Comparison of ENCODE assay signal across 13 cellular contexts in the genomic region with DNA sequence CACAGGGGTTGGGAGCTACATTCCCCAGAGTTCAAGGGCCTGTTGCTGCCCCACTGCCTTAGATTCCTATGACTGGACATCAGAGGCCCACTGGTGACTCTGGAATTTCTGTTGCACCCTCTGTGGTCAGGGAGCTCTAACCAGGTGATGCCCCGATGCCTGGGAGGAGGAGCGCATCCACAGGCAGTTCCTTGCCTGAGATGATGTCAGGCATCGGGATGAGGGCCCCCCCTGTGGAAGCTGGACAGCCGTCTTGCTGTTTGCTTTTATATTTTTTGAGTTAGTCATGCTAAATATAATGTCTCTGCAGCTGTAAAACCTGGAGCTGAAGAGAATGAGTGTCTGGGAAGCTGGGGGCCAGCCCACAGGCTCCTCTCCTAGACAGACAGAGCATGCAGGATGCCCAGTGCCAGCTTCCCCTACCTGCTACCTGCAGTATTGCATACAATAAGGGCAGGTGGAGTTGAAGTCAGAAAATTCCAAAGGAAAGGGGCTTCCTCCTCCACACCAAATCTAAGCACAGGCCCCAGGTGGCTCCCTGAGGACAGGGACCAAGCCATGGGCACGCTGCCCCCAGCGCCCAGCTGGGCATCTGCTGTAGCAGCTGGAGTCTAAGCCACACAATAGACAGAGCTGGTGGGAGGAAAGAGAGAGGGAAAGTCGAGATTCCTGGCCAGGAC. TPM values are rescaled to one million over a fixed set of nuclear protein-coding genes. Genes with fewer than 3 reads are reported as not detected.
DNase-seq lines count a peak whose midpoint lies in the region; ATAC-seq, FAIRE-seq and TF ChIP-seq lines count a peak whose summit lies in the region.
"Had no signal": no experiment of that assay in that cellular context is flagged by ENCODE, and none has a peak within 500 bp of the region (broad histone marks: within the 10 kb centered on the region; RNA-seq: fewer than 3 reads in every experiment).

No MANE protein-coding gene starts in this region.

- no peak overlapping the region for H2BK15ac ChIP-seq in H1 (ENCODE audit: low read length)

- ATAC-seq in HepG2: no peak
- ATAC-seq: activated T-cell treated with anti-CD3 and anti-CD28 coated beads, Interleukin-2, amount 50 U/mL, for 72 hours had no signal

- no peak overlapping the region for H2BK20ac ChIP-seq in H1 (ENCODE audit: low read length)

- H2BK120ac ChIP-seq in H1 (replicated peaks; ENCODE audit: low read depth, low read length): no peak overlapping the region

- H4K91ac ChIP-seq in H1 (replicated peaks; ENCODE audit: insufficient read length, low read length): no peak overlapping the region

- no peak overlapping the region for H3K4me2 ChIP-seq in H1 (ENCODE audit: insufficient read depth in 1 of 2, low read depth in 2 of 2, low read length in 2 of 2)
- no peak overlapping the region for H3K4me2 ChIP-seq in HepG2 (ENCODE audit: low read depth, low read length)

- H3K4me3 ChIP-seq in AG10803 (ENCODE audit: low read length) (no peak overlapping the region), MG63 (no peak overlapping the region), H1 (ENCODE audit: extremely low read depth in 1 of 4, insufficient read depth in 2 of 4, low read depth in 3 of 4, low read length in 4 of 4) (no peak overlapping the region), muscle layer of colon (ENCODE audit: low read depth in 1 of 2, low read length in 2 of 2) (no peak overlapping the region), HepG2 (replicated peaks in 1 of 3; ENCODE audit: insufficient read depth in 1 of 3, low read depth in 2 of 3, low read length in 3 of 3) (no peak overlapping the region)

- no peak overlapping the region for H2BK5ac ChIP-seq in H1 (ENCODE audit: low read depth, low read length)

- TF ChIP-seq EP300 in H1 (IDR thresholded peaks at IDR 0.05; ENCODE audit: borderline replicate concordance in 1 of 2, low read depth in 2 of 2, low read length in 2 of 2): no peak
- TF ChIP-seq EP300 in HepG2 (IDR thresholded peaks at IDR 0.05; ENCODE audit: low read depth in 2 of 2, low read length in 2 of 2): no peak
- TF ChIP-seq EP300 in HepG2 (CRISPR knock-in tag; IDR thresholded peaks at IDR 0.05; ENCODE audit: borderline replicate concordance): no peak

- H4K8ac ChIP-seq in H1 (ENCODE audit: extremely low read depth, insufficient read depth, low read length): no peak overlapping the region

- FAIRE-seq in H1 (lab: Jason Lieb, UNC): no peak
- FAIRE-seq in HepG2 (lab: Jason Lieb, UNC): no peak

- POLR2A ChIA-PET in H1 (lab: Charles Lee; ENCODE audit: partially characterized antibody) (interaction anchor here (1.2 to 2.1 kb wide), 3 partner anchors 15 to 22 kb away, joined by 3 to 11 read pairs (median 10); a partner anchor contains a TSS), HepG2 (lab: Yijun Ruan, JAX) (no interaction called here)

- CTCF ChIA-PET in H1 (lab: Charles Lee; ENCODE audit: partially characterized antibody) (interaction anchor here (0.6 to 3.7 kb wide), 35 partner anchors 8 to 278 kb away, joined by 3 to 40 read pairs (median 5); a partner anchor contains a TSS), HepG2 (lab: Yijun Ruan, JAX; ENCODE audit: low intra/inter-chr PET ratio, low total read pairs) (no interaction called here)

- no peak overlapping the region for H2BK12ac ChIP-seq in H1 (ENCODE audit: low read depth, low read length)

- no peaks in the 10 kb centered on the region for H3K9me3 ChIP-seq in MG63
- H3K9me3 ChIP-seq in H1 (ENCODE audit: insufficient read depth in 2 of 2, low read depth in 1 of 2, low read length in 1 of 2): no peaks in the 10 kb centered on the region; a peak in 1 of 4 replicates
- H3K9me3 ChIP-seq in muscle layer of colon (ENCODE audit: low read length): no peaks in the 10 kb centered on the region
- no peaks in the 10 kb centered on the region for H3K9me3 ChIP-seq in HepG2 (ENCODE audit: low read length)

- no peaks in the 10 kb centered on the region for H3K36me3 ChIP-seq in MG63
- H3K36me3 ChIP-seq in H1 (ENCODE audit: control insufficient read depth in 2 of 4, insufficient read depth in 4 of 4, low read length in 3 of 4): no peaks in the 10 kb centered on the region
- no peaks in the 10 kb centered on the region for H3K36me3 ChIP-seq in muscle layer of colon (ENCODE audit: insufficient read depth, low read length)
- no peaks in the 10 kb centered on the region for H3K36me3 ChIP-seq in HepG2 (replicated peaks in 1 of 2; ENCODE audit: control insufficient read depth in 1 of 2, insufficient read depth in 2 of 2, low read length in 2 of 2)

- no peaks in the 10 kb centered on the region for H3K23me2 ChIP-seq in H1 (ENCODE audit: low read depth, low read length)

- H4K20me1 ChIP-seq in H1 (replicated peaks in 1 of 2; ENCODE audit: control insufficient read depth in 1 of 2, insufficient read depth in 2 of 2, low read length in 2 of 2) (peaks cover 0 to 8% of the 10 kb centered on the region in 2 experiments), HepG2 (ENCODE audit: insufficient read depth, low read length) (no peaks in the 10 kb centered on the region)

- H3K9ac ChIP-seq in H1 (replicated peaks in 1 of 4; ENCODE audit: extremely low read depth in 1 of 4, low read depth in 3 of 4, low read length in 3 of 4): no peak overlapping the region
- H3K9ac ChIP-seq in muscle layer of colon (ENCODE audit: low read length): no peak overlapping the region
- no peak overlapping the region for H3K9ac ChIP-seq in HepG2 (ENCODE audit: insufficient read depth, low read depth, low read length)

- no TSS peak for BruUV-seq in HepG2 (replicated peaks; lab: Mats Ljungman, UMichigan)

- DNase-seq in AG10803 (ENCODE audit: low read depth) (peak; percentile 89), MG63 (peak; percentile 62), H1 (ENCODE audit: low read depth in 1 of 2, low spot score in 2 of 2) (no peak), DMS153 treated with DMSO at 0.1 percent for 48 hours (lab: John Stamatoyannopoulos, UW; ENCODE audit: unreplicated experiment) (no peak), GM19238 (ENCODE audit: insufficient read length, low spot score) (no peak), NCI-H1105 (lab: John Stamatoyannopoulos, UW) (no peak), HepG2 (ENCODE audit: low spot score) (no peak)
- DNase-seq: activated T-cell treated with anti-CD3 and anti-CD28 coated beads, Interleukin-2, amount 50 U/mL, for 72 hours; cortex of kidney; NCI-H2081 treated with DMSO at 0.1 percent for 48 hours; OCI-M1 had no signal

- intact Hi-C loops in HepG2 (cut with micrococcal nuclease; ENCODE audit: unreplicated experiment): no loop called here

- H3K14ac ChIP-seq in H1 (ENCODE audit: insufficient read length): no peak overlapping the region

- peak; percentile 5; the same call in 1 of the 2 replicates for TF ChIP-seq CTCF in AG10803 (conservative IDR thresholded peaks at IDR 0.05; ENCODE audit: low read length)
- TF ChIP-seq CTCF in H1 (IDR thresholded peaks at IDR 0.05; ENCODE audit: control extremely low read depth in 1 of 3, insufficient read depth in 1 of 3, low read depth in 1 of 3, low read length in 3 of 3): peak; percentile 31 to 48 (median 39); a peak in 3 of 4 replicates
- TF ChIP-seq CTCF in HepG2 (CRISPR knock-in tag; IDR thresholded peaks at IDR 0.05): no peak

- H3K27me3 ChIP-seq in MG63 (no peaks in the 10 kb centered on the region), H1 (replicated peaks in 1 of 4; ENCODE audit: control insufficient read depth in 3 of 4, extremely low read depth in 1 of 4, insufficient read depth in 3 of 4, low read length in 3 of 4) (no peaks in the 10 kb centered on the region), muscle layer of colon (ENCODE audit: control insufficient read depth in 1 of 2, insufficient read depth in 2 of 2, low read length in 2 of 2) (no peaks in the 10 kb centered on the region), HepG2 (ENCODE audit: control insufficient read depth in 1 of 2, insufficient read depth in 2 of 2, low read length in 2 of 2) (peaks cover 1 to 62% of the 10 kb centered on the region in 2 experiments; a peak in 3 of 5 replicates)

- H3K4me1 ChIP-seq in H1 (replicated peaks in 1 of 4; ENCODE audit: control insufficient read depth in 3 of 4, insufficient read depth in 4 of 4, low read length in 3 of 4): peaks cover 8 to 29% (median 15%) of the 10 kb centered on the region in 4 experiments
- peaks cover 90% of the 10 kb centered on the region for H3K4me1 ChIP-seq in muscle layer of colon (ENCODE audit: insufficient read depth, low read length)
- H3K4me1 ChIP-seq in HepG2 (ENCODE audit: insufficient read depth, low read length): no peaks in the 10 kb centered on the region

- H2AK5ac ChIP-seq in H1 (ENCODE audit: low read depth, low read length): no peak overlapping the region

- peaks cover 7% of the 10 kb centered on the region; the same call in 1 of the 2 replicates for H3K79me1 ChIP-seq in H1 (ENCODE audit: low read depth, low read length)

- in situ Hi-C loops in HepG2 (cut with HindIII; ENCODE audit: extremely low pct_ligation_motif_present, low pct_unique_long_range_greater_than_20kb): no loop called here

- no peak overlapping the region for H3K23ac ChIP-seq in H1 (ENCODE audit: insufficient read length)

- H2AFZ ChIP-seq in H1 (ENCODE audit: low read length): no peak overlapping the region
- H2AFZ ChIP-seq in HepG2 (ENCODE audit: low read length): no peak overlapping the region

- 0 out of 4 replicates have a peak, but pooled peaks cover 0 to 3% of the 10 kb centered on the region in 2 experiments for H3K79me2 ChIP-seq in H1 (ENCODE audit: control insufficient read depth in 1 of 2, insufficient read depth in 2 of 2, low read length in 2 of 2)
- no peaks in the 10 kb centered on the region for H3K79me2 ChIP-seq in HepG2 (ENCODE audit: insufficient read depth, low read length)

- no peak overlapping the region for H3K4ac ChIP-seq in H1 (replicated peaks; ENCODE audit: insufficient read length, low read depth, low read length)

- TF ChIP-seq RAD21 in H1 (IDR thresholded peaks at IDR 0.05 in 1 of 2, conservative IDR thresholded peaks at IDR 0.05 in 1 of 2; ENCODE audit: low read depth in 2 of 2, low read length in 2 of 2): peak; percentile 20 to 49; a peak in 3 of 4 replicates
- no peak for TF ChIP-seq RAD21 in HepG2 (CRISPR knock-in tag; IDR thresholded peaks at IDR 0.05)

- no peak overlapping the region for H3K27ac ChIP-seq in H1 (ENCODE audit: low read depth, low read length)
- H3K27ac ChIP-seq in muscle layer of colon (ENCODE audit: low read depth, low read length): peak overlapping the region; percentile 74
- no peak overlapping the region for H3K27ac ChIP-seq in HepG2 (ENCODE audit: extremely low read length, insufficient read depth, low read length)

- TF ChIP-seq POLR2A in H1 (IDR thresholded peaks at IDR 0.05; ENCODE audit: control extremely low read depth in 1 of 2, low read depth in 2 of 2, low read length in 2 of 2) (no peak), HepG2 (IDR thresholded peaks at IDR 0.05; ENCODE audit: insufficient read depth in 1 of 2, low read depth in 2 of 2, low read length in 2 of 2) (no peak)

- no peak overlapping the region for H3K18ac ChIP-seq in H1 (ENCODE audit: extremely low read depth, low read length)

- no peak overlapping the region for H4K5ac ChIP-seq in H1 (ENCODE audit: insufficient read length, low read depth, low read length)

- H3K56ac ChIP-seq in H1 (replicated peaks; ENCODE audit: insufficient read length, low read depth, low read length): no peak overlapping the region

- WGBS in H1 (ENCODE audit: extremely low coverage in 1 of 2, insufficient coverage in 1 of 2, insufficient read length in 1 of 2, insufficient replicate concordance in 2 of 2, low coverage in 1 of 2, low lambda C conversion rate in 2 of 2, missing lambda C conversion rate in 1 of 2), 2 experiments: 81% methylated on average over 7 of the region's 7 CpGs; no CpG with 5 or more reads in 1 of the 2 experiments
- 20% methylated on average over 5 of the region's 7 CpGs for WGBS in HepG2 (ENCODE audit: low lambda C conversion rate)

RNA-seq across cellular contexts. Expression of a gene that starts 16.2 kb away (rescaled TPM):
- 50.0 and 85.0 TPM in 2 replicates for total RNA-seq in MG63 (2014; rRNA removed; shearing (Covaris generic); ENCODE audit: low replicate concordance)
- total RNA-seq in H1 (2021; fragmentation: NEBNext Ultra II Directional; extraction: Animal tissue kit (Norgen Biotek cat#: 25700)): 77.0 and 80.4 TPM in 2 replicates
- polyA plus RNA-seq in H1 (2011; rRNA removed) (87.3 and 133 TPM in 2 replicates), HepG2 (2011; rRNA removed) (1.0 and 1.9 TPM in 2 replicates)
- 64.4 TPM for polyA plus RNA-seq in H1 (2011; cell fraction: cytosol; rRNA removed)
- 260 TPM for polyA plus RNA-seq in H1 (2011; cell fraction: nucleus; rRNA removed)
- 45.6 to 82.2 TPM (median 69.4 TPM) in 4 replicates for polyA plus RNA-seq in H1 (2012, experiment 1 of 2)
- polyA plus RNA-seq in H1 (2012, experiment 2 of 2): 40.9 TPM
- polyA plus RNA-seq in H1 (2013, experiment 1 of 2): 143 TPM
- polyA plus RNA-seq in H1 (2013, experiment 2 of 2): 123 TPM
- polyA minus RNA-seq in H1 (2011; rRNA and poly(A)+ RNA removed): 69.1 and 74.8 TPM in 2 replicates
- polyA minus RNA-seq in H1 (2011; cell fraction: cytosol; rRNA and poly(A)+ RNA removed): 78.9 TPM
- polyA minus RNA-seq in H1 (2011; cell fraction: nucleus; rRNA and poly(A)+ RNA removed): 109 TPM
- 0.15 and 0.22 TPM in 2 replicates for total RNA-seq in HepG2 (2016; rRNA removed; fragmentation: Illumina TruSeq; extraction: Trizol)
- total RNA-seq in HepG2 (2016; cell fraction: cytosol; rRNA removed; fragmentation: Illumina TruSeq; extraction: Trizol; ENCODE audit: low read depth): not detected in 2 replicates
- 0.15 and 0.35 TPM in 2 replicates for total RNA-seq in HepG2 (2016; cell fraction: insoluble cytoplasmic fraction; rRNA removed; fragmentation: Illumina TruSeq; extraction: Trizol)
- not detected in 2 replicates for total RNA-seq in HepG2 (2016; cell fraction: membrane; rRNA removed; fragmentation: Illumina TruSeq; extraction: Trizol)
- total RNA-seq in HepG2 (2016; cell fraction: nucleus; rRNA removed; fragmentation: Illumina TruSeq; extraction: Trizol): 1.3 TPM in 1 of 2 replicates, not detected in the other
- polyA plus RNA-seq in HepG2 (2011; cell fraction: cytosol; rRNA removed): 0.56 and 1.6 TPM in 2 replicates
- 1.2 and 4.2 TPM in 2 replicates for polyA plus RNA-seq in HepG2 (2011; cell fraction: nucleus; rRNA removed)
- 0.25 and 0.92 TPM in 2 replicates for polyA plus RNA-seq in HepG2 (2012)
- polyA plus RNA-seq in HepG2 (2016; cell fraction: cytosol; fragmentation: Illumina TruSeq; extraction: Trizol; ENCODE audit: low read depth): 0.21 TPM in 1 of 2 replicates, not detected in the other
- polyA plus RNA-seq in HepG2 (2016; cell fraction: insoluble cytoplasmic fraction; fragmentation: Illumina TruSeq; extraction: Trizol; ENCODE audit: low read depth): 0.19 and 0.68 TPM in 2 replicates
- polyA plus RNA-seq in HepG2 (2016; cell fraction: membrane; fragmentation: Illumina TruSeq; extraction: Trizol; ENCODE audit: low read depth): 0.21 and 0.27 TPM in 2 replicates
- 0.37 TPM in 1 of 2 replicates, not detected in the other for polyA plus RNA-seq in HepG2 (2016; cell fraction: nucleus; fragmentation: Illumina TruSeq; extraction: Trizol; ENCODE audit: insufficient read depth, low read depth)
- polyA minus RNA-seq in HepG2 (2011; rRNA and poly(A)+ RNA removed; ENCODE audit: low replicate concordance): 3.0 and 8.4 TPM in 2 replicates
- polyA minus RNA-seq in HepG2 (2011; cell fraction: cytosol; rRNA and poly(A)+ RNA removed): 0.97 and 1.9 TPM in 2 replicates
- 0.75 and 1.4 TPM in 2 replicates for polyA minus RNA-seq in HepG2 (2011; cell fraction: nucleus; rRNA and poly(A)+ RNA removed)
- total RNA-seq: activated T-cell treated with anti-CD3 and anti-CD28 coated beads, Interleukin-2, amount 50 U/mL, for 72 hours had no signal
- polyA plus RNA-seq: CD14-positive monocyte had no signal

RNA-seq across cellular contexts. Expression of a gene that starts 16.4 kb away (rescaled TPM):
- total RNA-seq in MG63 (2014; rRNA removed; shearing (Covaris generic); ENCODE audit: low replicate concordance): 21.6 and 24.9 TPM in 2 replicates
- 82.0 and 91.0 TPM in 2 replicates for total RNA-seq in H1 (2021; fragmentation: NEBNext Ultra II Directional; extraction: Animal tissue kit (Norgen Biotek cat#: 25700))
- polyA plus RNA-seq in H1 (2011; rRNA removed) (30.7 and 31.7 TPM in 2 replicates), HepG2 (2011; rRNA removed) (0.03 TPM in 1 of 2 replicates, not detected in the other)
- polyA plus RNA-seq in H1 (2011; cell fraction: cytosol; rRNA removed): 31.3 TPM
- polyA plus RNA-seq in H1 (2011; cell fraction: nucleus; rRNA removed): 69.4 TPM
- 39.8 to 46.7 TPM (median 43.8 TPM) in 4 replicates for polyA plus RNA-seq in H1 (2012, experiment 1 of 2)
- 17.1 TPM for polyA plus RNA-seq in H1 (2012, experiment 2 of 2)
- polyA plus RNA-seq in H1 (2013, experiment 1 of 2): 88.0 TPM
- 83.1 TPM for polyA plus RNA-seq in H1 (2013, experiment 2 of 2)
- polyA minus RNA-seq in H1 (2011; rRNA and poly(A)+ RNA removed): 46.9 and 65.9 TPM in 2 replicates
- 44.9 TPM for polyA minus RNA-seq in H1 (2011; cell fraction: cytosol; rRNA and poly(A)+ RNA removed)
- polyA minus RNA-seq in H1 (2011; cell fraction: nucleus; rRNA and poly(A)+ RNA removed): 51.4 TPM
- not detected in 2 replicates for total RNA-seq in HepG2 (2016; rRNA removed; fragmentation: Illumina TruSeq; extraction: Trizol)
- not detected in 2 replicates for total RNA-seq in HepG2 (2016; cell fraction: cytosol; rRNA removed; fragmentation: Illumina TruSeq; extraction: Trizol; ENCODE audit: low read depth)
- total RNA-seq in HepG2 (2016; cell fraction: insoluble cytoplasmic fraction; rRNA removed; fragmentation: Illumina TruSeq; extraction: Trizol): not detected in 2 replicates
- not detected in 2 replicates for total RNA-seq in HepG2 (2016; cell fraction: membrane; rRNA removed; fragmentation: Illumina TruSeq; extraction: Trizol)
- not detected in 2 replicates for total RNA-seq in HepG2 (2016; cell fraction: nucleus; rRNA removed; fragmentation: Illumina TruSeq; extraction: Trizol)
- not detected in 2 replicates for polyA plus RNA-seq in HepG2 (2011; cell fraction: cytosol; rRNA removed)
- 0.05 TPM in 1 of 2 replicates, not detected in the other for polyA plus RNA-seq in HepG2 (2011; cell fraction: nucleus; rRNA removed)
- polyA plus RNA-seq in HepG2 (2012): not detected in 2 replicates
- not detected in 2 replicates for polyA plus RNA-seq in HepG2 (2016; cell fraction: cytosol; fragmentation: Illumina TruSeq; extraction: Trizol; ENCODE audit: low read depth)
- not detected in 2 replicates for polyA plus RNA-seq in HepG2 (2016; cell fraction: insoluble cytoplasmic fraction; fragmentation: Illumina TruSeq; extraction: Trizol; ENCODE audit: low read depth)
- not detected in 2 replicates for polyA plus RNA-seq in HepG2 (2016; cell fraction: membrane; fragmentation: Illumina TruSeq; extraction: Trizol; ENCODE audit: low read depth)
- not detected in 2 replicates for polyA plus RNA-seq in HepG2 (2016; cell fraction: nucleus; fragmentation: Illumina TruSeq; extraction: Trizol; ENCODE audit: insufficient read depth, low read depth)
- 10.2 TPM in 1 of 2 replicates, not detected in the other for polyA minus RNA-seq in HepG2 (2011; rRNA and poly(A)+ RNA removed; ENCODE audit: low replicate concordance)
- not detected in 2 replicates for polyA minus RNA-seq in HepG2 (2011; cell fraction: cytosol; rRNA and poly(A)+ RNA removed)
- polyA minus RNA-seq in HepG2 (2011; cell fraction: nucleus; rRNA and poly(A)+ RNA removed): 0.13 TPM in 1 of 2 replicates, not detected in the other

Comparison
In these comparisons a context has a peak if more than half of its experiments do, and no peak if none do; other contexts are left out.
1. DNase-seq: peak in AG10803 (single experiment) and MG63 (single experiment); none in H1 (0 of 2), DMS153 treated with DMSO at 0.1 percent for 48 hours (single experiment), GM19238 (single experiment), NCI-H1105 (single experiment) and HepG2 (single experiment).
2. RNA of a gene that starts 16.2 kb away (total RNA-seq): 77.0 to 80.4 TPM in H1 and 50.0 to 85.0 TPM in MG63; 0.15 to 1.3 TPM in HepG2; every median in the first group is over 10 times any median in the second.
3. RNA of a gene that starts 16.4 kb away (total RNA-seq): 82.0 to 91.0 TPM in H1 and 21.6 to 24.9 TPM in MG63; not detected in HepG2; every median in the first group is over 10 times any median in the second.